Comparison of ENCODE assay signal across 10 cellular contexts in genomic region chr12:124509300-124509675, GRCh38. TPM values are rescaled to one million over a fixed set of nuclear protein-coding genes. Genes with fewer than 3 reads are reported as not detected.
A peak's percentile ranks its signal among the peaks of the same experiment; 100 is the strongest.
DNase-seq lines count a peak whose midpoint lies in the region; ATAC-seq, FAIRE-seq and TF ChIP-seq lines count a peak whose summit lies in the region.
"Had no signal": no experiment of that assay in that cellular context is flagged by ENCODE, and none has a peak within 500 bp of the region (broad histone marks: within the 10 kb centered on the region; RNA-seq: fewer than 3 reads in every experiment).

No MANE protein-coding gene starts in this region.

- H3K4me1 ChIP-seq in gastroesophageal sphincter (peaks cover 5 to 100% (median 86%) of the 10 kb centered on the region in 3 donors), skeletal muscle tissue (ENCODE audit: control insufficient read depth in 3 of 3, insufficient read depth in 3 of 3, low read length in 3 of 3) (peaks cover 89 to 97% (median 93%) of the 10 kb centered on the region in 3 donors)

- no peaks in the 10 kb centered on the region for H3K9me3 ChIP-seq in SK-N-MC (ENCODE audit: low read depth, low read length)
- H3K9me3 ChIP-seq in gastroesophageal sphincter, result no peaks in the 10 kb centered on the region
- no peaks in the 10 kb centered on the region for H3K9me3 ChIP-seq in skeletal muscle tissue (ENCODE audit: control insufficient read depth in 3 of 3, low read length in 3 of 3)

- no peak overlapping the region for H3K9ac ChIP-seq in SK-N-MC (ENCODE audit: insufficient read length)
- peak overlapping the region; percentile 57 to 73 (median 60) for H3K9ac ChIP-seq in skeletal muscle tissue (ENCODE audit: low read depth in 1 of 3, low read length in 3 of 3)

- no peak overlapping the region for H3K27ac Mint-ChIP-seq in activated CD8-positive, alpha-beta T cell treated with anti-CD3 and anti-CD28 coated beads for 36 hours
- H3K27ac Mint-ChIP-seq: T-helper 1 cell treated with Interleukin-12 subunit alpha and Interleukin-12 subunit beta and Interleukin-4 antibody, amounts not matched to agents 30 μg/mL and 1 μg/mL, for 36 hours had no signal

- no CpG with 5 or more reads among the region's 1 CpG for WGBS in gastroesophageal sphincter (ENCODE audit: low coverage in 1 of 2), 2 donors

- DNase-seq in GM19239 (ENCODE audit: insufficient read length, low spot score) (no peak), SK-N-MC (ENCODE audit: low read depth, low spot score) (no peak), H4 (ENCODE audit: low spot score) (no peak), hippocampal formation (lab: John Stamatoyannopoulos, UW) (no peak)
- DNase-seq in activated CD8-positive, alpha-beta T cell treated with anti-CD3 and anti-CD28 coated beads for 36 hours, result no peak
- DNase-seq in activated T-cell treated with anti-CD3 and anti-CD28 coated beads, Interleukin-2, amount 50 U/mL, for 4 hours, result no peak

- H3K4me3 ChIP-seq in SK-N-MC (no peak overlapping the region), gastroesophageal sphincter (no peak overlapping the region), skeletal muscle tissue (ENCODE audit: low read length in 3 of 3) (peak overlapping the region; percentile 33 to 46 (median 35))

- no peak for TF ChIP-seq EP300 in gastroesophageal sphincter (IDR thresholded peaks at IDR 0.05)

- POLR2A ChIA-PET in activated CD8-positive, alpha-beta T cell treated with anti-CD3 and anti-CD28 coated beads for 36 hours (lab: Charles Lee), result no interaction called here

- H3K27me3 ChIP-seq in gastroesophageal sphincter, result no peaks in the 10 kb centered on the region
- no peaks in the 10 kb centered on the region for H3K27me3 ChIP-seq in skeletal muscle tissue (ENCODE audit: control insufficient read depth in 3 of 3, insufficient read depth in 3 of 3, low read length in 3 of 3)

- TF ChIP-seq CTCF in gastroesophageal sphincter (IDR thresholded peaks at IDR 0.05), result no peak
- no peak for TF ChIP-seq CTCF in activated CD8-positive, alpha-beta T cell treated with anti-CD3 and anti-CD28 coated beads for 36 hours (IDR thresholded peaks at IDR 0.05)

- no peaks in the 10 kb centered on the region for H3K9me3 Mint-ChIP-seq in activated CD8-positive, alpha-beta T cell treated with anti-CD3 and anti-CD28 coated beads for 36 hours
- no peaks in the 10 kb centered on the region for H3K9me3 Mint-ChIP-seq in activated T-cell treated with anti-CD3 and anti-CD28 coated beads, Interleukin-2, amount 50 U/mL, for 4 hours
- H3K9me3 Mint-ChIP-seq: T-helper 1 cell treated with Interleukin-12 subunit alpha and Interleukin-12 subunit beta and Interleukin-4 antibody, amounts not matched to agents 30 μg/mL and 1 μg/mL, for 36 hours had no signal

- H3K4me1 Mint-ChIP-seq in activated CD8-positive, alpha-beta T cell treated with anti-CD3 and anti-CD28 coated beads for 36 hours (ENCODE audit: low read depth), result peaks cover 29% of the 10 kb centered on the region
- peaks cover 20% of the 10 kb centered on the region for H3K4me1 Mint-ChIP-seq in activated T-cell treated with anti-CD3 and anti-CD28 coated beads, Interleukin-2, amount 50 U/mL, for 4 hours (ENCODE audit: low read depth)

- no peaks in the 10 kb centered on the region for H3K36me3 Mint-ChIP-seq in activated CD8-positive, alpha-beta T cell treated with anti-CD3 and anti-CD28 coated beads for 36 hours (ENCODE audit: low read depth)
- H3K36me3 Mint-ChIP-seq in activated T-cell treated with anti-CD3 and anti-CD28 coated beads, Interleukin-2, amount 50 U/mL, for 4 hours (ENCODE audit: insufficient read depth), result peaks cover 2% of the 10 kb centered on the region

- H3K27me3 Mint-ChIP-seq in activated CD8-positive, alpha-beta T cell treated with anti-CD3 and anti-CD28 coated beads for 36 hours, result no peaks in the 10 kb centered on the region
- no peaks in the 10 kb centered on the region for H3K27me3 Mint-ChIP-seq in activated T-cell treated with anti-CD3 and anti-CD28 coated beads, Interleukin-2, amount 50 U/mL, for 4 hours (ENCODE audit: low read depth)

- CTCF ChIA-PET in activated CD8-positive, alpha-beta T cell treated with anti-CD3 and anti-CD28 coated beads for 36 hours (lab: Charles Lee), result interaction anchor here (1.5 kb wide), 1 partner anchor 11 kb away, joined by 4 read pairs; no protein-coding TSS in a partner anchor

- peak; percentile 68 for FAIRE-seq in GM19239 (lab: Jason Lieb, UNC)
- FAIRE-seq: endometrium had no signal

- intact Hi-C loops in activated CD8-positive, alpha-beta T cell treated with anti-CD3 and anti-CD28 coated beads for 36 hours (cut with micrococcal nuclease), result no loop called here

- H3K27ac ChIP-seq in SK-N-MC (peak overlapping the region; percentile 26; the same call in 1 of the 2 replicates), gastroesophageal sphincter (peak overlapping the region; percentile 48 to 97 (median 83)), skeletal muscle tissue (ENCODE audit: low read depth, low read length) (peak overlapping the region; percentile 69)

- no peak overlapping the region for H3K4me3 Mint-ChIP-seq in activated CD8-positive, alpha-beta T cell treated with anti-CD3 and anti-CD28 coated beads for 36 hours
- H3K4me3 Mint-ChIP-seq in activated T-cell treated with anti-CD3 and anti-CD28 coated beads, Interleukin-2, amount 50 U/mL, for 4 hours, result no peak overlapping the region
- H3K4me3 Mint-ChIP-seq: T-helper 1 cell treated with Interleukin-12 subunit alpha and Interleukin-12 subunit beta and Interleukin-4 antibody, amounts not matched to agents 30 μg/mL and 1 μg/mL, for 36 hours had no signal

- H3K36me3 ChIP-seq in SK-N-MC (ENCODE audit: insufficient read depth, low read length), result peaks cover 8% of the 10 kb centered on the region; the same call in 1 of the 2 replicates
- no peaks in the 10 kb centered on the region for H3K36me3 ChIP-seq in gastroesophageal sphincter
- peaks cover 0 to 4% (median 3%) of the 10 kb centered on the region in 3 donors for H3K36me3 ChIP-seq in skeletal muscle tissue (ENCODE audit: control insufficient read depth in 3 of 3, insufficient read depth in 3 of 3, low read length in 3 of 3)

- ATAC-seq in gastroesophageal sphincter, result no peak
- ATAC-seq in activated CD8-positive, alpha-beta T cell treated with anti-CD3 and anti-CD28 coated beads for 36 hours, result no peak
- ATAC-seq in activated T-cell treated with anti-CD3 and anti-CD28 coated beads, Interleukin-2, amount 50 U/mL, for 4 hours, result no peak

- TF ChIP-seq POLR2A in gastroesophageal sphincter (IDR thresholded peaks at IDR 0.05), result no peak

RNA-seq across cellular contexts. Expression of gene NCOR2, which starts 58.1 kb away (rescaled TPM):
- total RNA-seq in gastroesophageal sphincter (100 to 1,000 TPM in 2 of 4 donors, 10 to 100 TPM in 2; 67.2 to 148 (median 105) TPM), skeletal muscle tissue (32.9 TPM)
- 17.9 and 21.5 TPM in 2 replicates for total RNA-seq in H4 (2014; rRNA removed; shearing (Covaris generic))
- total RNA-seq in activated CD8-positive, alpha-beta T cell treated with anti-CD3 and anti-CD28 coated beads for 36 hours, result 100 to 1,000 TPM; 105 to 110 TPM
- total RNA-seq in activated T-cell treated with anti-CD3 and anti-CD28 coated beads, Interleukin-2, amount 50 U/mL, for 4 hours, result 100 to 1,000 TPM; 127 to 160 (median 135) TPM

Comparison
In these comparisons a context has a peak if more than half of its experiments do, and no peak if none do; other contexts are left out.
1. H3K27ac ChIP-seq: peak in every context shown above with its lines; median percentile 83 in gastroesophageal sphincter; 69 in skeletal muscle tissue; 26 in SK-N-MC.
2. H3K4me3 ChIP-seq: peak in skeletal muscle tissue (3 of 3); none in SK-N-MC (single experiment) and gastroesophageal sphincter (0 of 2).